In genomic region chr17:39757931-39758873, GRCh38 we compare ENCODE assay signal across 8 cellular contexts. TPM values are rescaled to one million over a fixed set of nuclear protein-coding genes. Genes with fewer than 3 reads are reported as not detected.
DNase-seq lines count a peak whose midpoint lies in the region; ATAC-seq, FAIRE-seq and TF ChIP-seq lines count a peak whose summit lies in the region.

No MANE protein-coding gene starts in this region.

- intact Hi-C loops in activated naive CD4-positive, alpha-beta T cell treated with anti-CD3 and anti-CD28 coated beads for 36 hours (cut with micrococcal nuclease), result no loop called here

- no peaks in the 10 kb centered on the region for H3K9me3 Mint-ChIP-seq in activated naive CD4-positive, alpha-beta T cell treated with anti-CD3 and anti-CD28 coated beads for 36 hours

- DNase-seq in GM18507 (ENCODE audit: extremely low spot score, insufficient read length, low read depth) (no peak), HT-29 (ENCODE audit: low spot score) (no peak), medulla oblongata (ENCODE audit: extremely low spot score) (no peak), 8988T (no peak)
- peak; percentile 58 for DNase-seq in activated naive CD4-positive, alpha-beta T cell treated with anti-CD3 and anti-CD28 coated beads for 36 hours
- DNase-seq in stimulated activated CD4-positive, alpha-beta T cell treated with anti-CD3 and anti-CD28 coated beads, TNF-alpha, amount 100 ng/mL, for 1 hour (ENCODE audit: low read depth in 3 of 3, low spot score in 1 of 3), result peak in 2 of 3 donors; percentile 24 to 38

- peaks cover 70% of the 10 kb centered on the region for H3K4me1 Mint-ChIP-seq in activated naive CD4-positive, alpha-beta T cell treated with anti-CD3 and anti-CD28 coated beads for 36 hours (ENCODE audit: low read depth)

- H2AFZ ChIP-seq in SU-DHL-6 (ENCODE audit: low read depth, low read length, severe bottlenecking), result no peak overlapping the region

- no peak overlapping the region for H3K4me3 Mint-ChIP-seq in activated naive CD4-positive, alpha-beta T cell treated with anti-CD3 and anti-CD28 coated beads for 36 hours

- peaks cover 18% of the 10 kb centered on the region for H3K36me3 Mint-ChIP-seq in activated naive CD4-positive, alpha-beta T cell treated with anti-CD3 and anti-CD28 coated beads for 36 hours (ENCODE audit: low read depth)

- FAIRE-seq in GM18507 (lab: Jason Lieb, UNC), result peak; percentile 95

- no peaks in the 10 kb centered on the region for H3K36me3 ChIP-seq in SU-DHL-6 (ENCODE audit: low read length)

- CTCF ChIA-PET in activated naive CD4-positive, alpha-beta T cell treated with anti-CD3 and anti-CD28 coated beads for 36 hours (lab: Charles Lee), result no interaction called here

- no peaks in the 10 kb centered on the region for H3K9me2 ChIP-seq in SU-DHL-6 (replicated peaks; ENCODE audit: insufficient read depth, low read length)

- peak overlapping the region; percentile 74 for H3K27ac Mint-ChIP-seq in activated naive CD4-positive, alpha-beta T cell treated with anti-CD3 and anti-CD28 coated beads for 36 hours

- no peak overlapping the region for H3K4me3 ChIP-seq in SU-DHL-6 (ENCODE audit: insufficient read depth, low read length, poor library complexity, severe bottlenecking)

- H3K9ac ChIP-seq in SU-DHL-6 (ENCODE audit: low read length), result peak overlapping the region; percentile 92

- H3K79me2 ChIP-seq in SU-DHL-6 (ENCODE audit: insufficient read depth, low read length), result peaks cover 4% of the 10 kb centered on the region

- no peak for ATAC-seq in HG02852 (IDR thresholded peaks at IDR 0.05; ENCODE audit: unreplicated experiment)

- no peaks in the 10 kb centered on the region for H4K20me1 ChIP-seq in SU-DHL-6 (ENCODE audit: low read depth, low read length)

- peaks cover 69% of the 10 kb centered on the region for H3F3A ChIP-seq in SU-DHL-6 (ENCODE audit: insufficient read depth)

- H3K9me3 ChIP-seq in SU-DHL-6 (ENCODE audit: insufficient read depth, low read length), result no peaks in the 10 kb centered on the region

- H3K4me2 ChIP-seq in SU-DHL-6 (ENCODE audit: low read depth, low read length, poor library complexity, severe bottlenecking), result peak overlapping the region; percentile 96

- no peaks in the 10 kb centered on the region for H3K27me3 ChIP-seq in SU-DHL-6 (ENCODE audit: low read length)

- H3K27me3 Mint-ChIP-seq in activated naive CD4-positive, alpha-beta T cell treated with anti-CD3 and anti-CD28 coated beads for 36 hours (ENCODE audit: low read depth), result no peaks in the 10 kb centered on the region

- no peak for TF ChIP-seq CTCF in SU-DHL-6 (IDR thresholded peaks at IDR 0.05; ENCODE audit: insufficient read depth, low read length, poor library complexity, severe bottlenecking)

- peak overlapping the region; percentile 100 for H3K27ac ChIP-seq in SU-DHL-6 (ENCODE audit: low read depth, low read length)

RNA-seq across cellular contexts. Expression of gene GRB7, which starts 20.5 kb away (rescaled TPM):
- 1 to 10 TPM; 2.0 to 2.1 TPM for total RNA-seq in activated naive CD4-positive, alpha-beta T cell treated with anti-CD3 and anti-CD28 coated beads for 36 hours
- 127 and 142 TPM in 2 replicates for total RNA-seq in HT-29 (2014; rRNA removed; shearing (Covaris generic))

RNA-seq across cellular contexts. Expression of gene MIEN1, which starts 27.9 kb away (rescaled TPM):
- total RNA-seq in activated naive CD4-positive, alpha-beta T cell treated with anti-CD3 and anti-CD28 coated beads for 36 hours, result 10 to 100 TPM; 35.2 to 36.5 TPM
- total RNA-seq in HT-29 (2014; rRNA removed; shearing (Covaris generic)), result 118 and 121 TPM in 2 replicates

RNA-seq across cellular contexts. Expression of gene ERBB2, which starts 58.3 kb away (rescaled TPM):
- 1 to 10 TPM; 6.0 to 6.3 TPM for total RNA-seq in activated naive CD4-positive, alpha-beta T cell treated with anti-CD3 and anti-CD28 coated beads for 36 hours
- 91.0 and 110 TPM in 2 replicates for total RNA-seq in HT-29 (2014; rRNA removed; shearing (Covaris generic))

Comparison
In these comparisons a context has a peak if more than half of its experiments do, and no peak if none do; other contexts are left out.
1. DNase-seq: peak in activated naive CD4-positive, alpha-beta T cell treated with anti-CD3 and anti-CD28 coated beads for 36 hours (single experiment) and stimulated activated CD4-positive, alpha-beta T cell treated with anti-CD3 and anti-CD28 coated beads, TNF-alpha, amount 100 ng/mL, for 1 hour (2 of 3); none in GM18507 (single experiment), HT-29 (single experiment), medulla oblongata (single experiment) and 8988T (single experiment).
2. RNA of gene GRB7, which starts 20.5 kb away (total RNA-seq): 127 to 142 TPM in HT-29; 2.0 to 2.1 TPM in activated naive CD4-positive, alpha-beta T cell treated with anti-CD3 and anti-CD28 coated beads for 36 hours; every median in the first group is over 10 times any median in the second.
3. RNA of gene ERBB2, which starts 58.3 kb away (total RNA-seq): 91.0 to 110 TPM in HT-29; 6.0 to 6.3 TPM in activated naive CD4-positive, alpha-beta T cell treated with anti-CD3 and anti-CD28 coated beads for 36 hours; every median in the first group is over 10 times any median in the second.